In genomic region chr20:11035211-11035610, GRCh38 we compare ENCODE assay signal across 14 cellular contexts.
"Had no signal": no experiment of that assay in that cellular context is flagged by ENCODE, and none has a peak within 500 bp of the region (broad histone marks: within the 10 kb centered on the region; RNA-seq: fewer than 3 reads in every experiment).

No MANE protein-coding gene starts in this region.

- H3K4me3 ChIP-seq: breast epithelium, left ventricle myocardium inferior, stomach, upper lobe of left lung had no signal

- DNase-seq: activated B cell treated with CpG ODN at 0.5 μM for 24 hours; activated CD4-positive, alpha-beta memory T cell treated with anti-CD3 and anti-CD28 coated beads for 36 hours; activated CD4-positive, alpha-beta T cell treated with anti-CD3 and anti-CD28 coated beads for 4 hours; activated naive CD4-positive, alpha-beta T cell; activated naive CD8-positive, alpha-beta T cell treated with anti-CD3 and anti-CD28 coated beads for 36 hours; hypothalamus; left ventricle myocardium inferior; occipital lobe; right cardiac atrium; small intestine; stimulated activated CD4-positive, alpha-beta T cell treated with anti-CD3 and anti-CD28 coated beads, Interleukin-4, amount 100 ng/mL, for 1 hour; stomach; upper lobe of left lung had no signal
